ENCODE assay signal across 26 cellular contexts in genomic region chr22:44453441-44454112, GRCh38. TPM values are rescaled to one million over a fixed set of nuclear protein-coding genes. Genes with fewer than 3 reads are reported as not detected.
DNase-seq lines count a peak whose midpoint lies in the region; ATAC-seq and TF ChIP-seq lines count a peak whose summit lies in the region.
"Had no signal": no experiment of that assay in that cellular context is flagged by ENCODE, and none has a peak within 500 bp of the region (broad histone marks: within the 10 kb centered on the region; RNA-seq: fewer than 3 reads in every experiment).

No MANE protein-coding gene starts in this region.

- no peaks in the 10 kb centered on the region for H3K27me3 Mint-ChIP-seq in T-cell
- H3K27me3 Mint-ChIP-seq in type B pancreatic cell: no peaks in the 10 kb centered on the region
- peaks cover 7% of the 10 kb centered on the region for H3K27me3 Mint-ChIP-seq in mesothelial cell of epicardium (ENCODE audit: low read depth)
- H3K27me3 Mint-ChIP-seq: natural killer cell treated with Interleukin-12 subunit alpha and Interleukin-12 subunit beta and Interleukin-15 and Interleukin-18, amount 100 ng/mL, for 72 hours; stimulated activated naive CD8-positive, alpha-beta T cell treated with anti-CD3 and anti-CD28 coated beads, Interleukin-15, Interleukin-2, amounts not matched to agents 100 ng/mL and 50 ng/mL, for 24 hours had no signal

- POLR2A ChIA-PET in T-cell (lab: Charles Lee): no interaction called here

- ATAC-seq in T-cell (replicated peaks in 1 of 4) (no peak), HG02571 (IDR thresholded peaks at IDR 0.05; ENCODE audit: unreplicated experiment) (no peak), GM19324 (IDR thresholded peaks at IDR 0.05; ENCODE audit: low FRiP score, unreplicated experiment) (no peak)
- ATAC-seq: A549; heart right ventricle; lower lobe of right lung; natural killer cell treated with Interleukin-12 subunit alpha and Interleukin-12 subunit beta and Interleukin-15 and Interleukin-18, amount 100 ng/mL, for 72 hours; Right ventricle myocardium inferior had no signal

- H3K27ac Mint-ChIP-seq in T-cell (peak overlapping the region; percentile 43 to 97), type B pancreatic cell (no peak overlapping the region), mesothelial cell of epicardium (no peak overlapping the region)
- H3K27ac Mint-ChIP-seq: natural killer cell treated with Interleukin-12 subunit alpha and Interleukin-12 subunit beta and Interleukin-15 and Interleukin-18, amount 100 ng/mL, for 72 hours had no signal

- CTCF ChIA-PET in T-cell (lab: Charles Lee): interaction anchor here in 1 of 2 donors (0.8 kb wide), 1 partner anchor 22 kb away, joined by 3 read pairs; no protein-coding TSS in a partner anchor

- H3K9me3 Mint-ChIP-seq in T-cell (no peaks in the 10 kb centered on the region), type B pancreatic cell (no peaks in the 10 kb centered on the region), mesothelial cell of epicardium (no peaks in the 10 kb centered on the region)
- H3K9me3 Mint-ChIP-seq: natural killer cell treated with Interleukin-12 subunit alpha and Interleukin-12 subunit beta and Interleukin-15 and Interleukin-18, amount 100 ng/mL, for 72 hours had no signal

- TF ChIP-seq CTCF in type B pancreatic cell (conservative IDR thresholded peaks at IDR 0.05): no peak
- no peak for TF ChIP-seq CTCF in mesothelial cell of epicardium (IDR thresholded peaks at IDR 0.05; ENCODE audit: unreplicated experiment)

- H3K36me3 Mint-ChIP-seq in T-cell (no peaks in the 10 kb centered on the region), type B pancreatic cell (no peaks in the 10 kb centered on the region), mesothelial cell of epicardium (no peaks in the 10 kb centered on the region)
- H3K36me3 Mint-ChIP-seq: natural killer cell treated with Interleukin-12 subunit alpha and Interleukin-12 subunit beta and Interleukin-15 and Interleukin-18, amount 100 ng/mL, for 72 hours had no signal

- peaks cover 19 to 51% (median 42%) of the 10 kb centered on the region in 3 donors for H3K4me1 Mint-ChIP-seq in T-cell
- H3K4me1 Mint-ChIP-seq in type B pancreatic cell (ENCODE audit: unreplicated experiment): no peaks in the 10 kb centered on the region
- H3K4me1 Mint-ChIP-seq in mesothelial cell of epicardium: no peaks in the 10 kb centered on the region

- H3K4me3 Mint-ChIP-seq in T-cell: no peak overlapping the region
- no peak overlapping the region for H3K4me3 Mint-ChIP-seq in type B pancreatic cell
- no peak overlapping the region for H3K4me3 Mint-ChIP-seq in mesothelial cell of epicardium
- H3K4me3 Mint-ChIP-seq: stimulated activated naive CD8-positive, alpha-beta T cell treated with anti-CD3 and anti-CD28 coated beads, Interleukin-15, Interleukin-2, amounts not matched to agents 100 ng/mL and 50 ng/mL, for 24 hours had no signal

- DNase-seq in activated effector memory CD4-positive, alpha-beta T cell treated with anti-CD3 and anti-CD28 coated beads, Interleukin-2, amount 50 U/mL, for 16 hours: peak; percentile 28
- no peak for DNase-seq in activated effector memory CD4-positive, alpha-beta T cell treated with Interleukin-2 at 50 U/mL for 16 hours
- DNase-seq in T-cell: peak in 1 of 34 experiments; percentile 11
- DNase-seq in foreskin melanocyte: peak; percentile 16
- DNase-seq in type B pancreatic cell (ENCODE audit: extremely low spot score, unreplicated experiment): peak; percentile 54
- DNase-seq in mesothelial cell of epicardium (ENCODE audit: low spot score in 2 of 2, unreplicated experiment in 2 of 2): no peak
- DNase-seq: activated CD4-positive, alpha-beta T cell treated with anti-CD3 and anti-CD28 coated beads for 4 hours; activated naive CD4-positive, alpha-beta T cell treated with Interleukin-2 at 50 U/mL for 16 hours; AML-193; central memory CD4-positive, alpha-beta T cell; dermis blood vessel endothelial cell; HCEC 1CT; heart right ventricle; Karpas-422; lower lobe of right lung; NCI-H1417; NCI-H2029; NCI-H2227 treated with DMSO at 0.1 percent for 48 hours; NK-92 treated with Interleukin-12 subunit alpha and Interleukin-12 subunit beta, amount 100 ng/mL, for 24 hours; stimulated activated CD4-positive, alpha-beta T cell treated with anti-CD3 and anti-CD28 coated beads, Interleukin-1b, Interleukin-23, amount 100 ng/mL, for 48 hours had no signal

RNA-seq across cellular contexts. Expression of gene RTL6, which starts 44.5 kb away (rescaled TPM):
- total RNA-seq in T-cell (10 to 100 TPM in 4 of 5 donors, 1 to 10 TPM in 1; 8.9 to 27.9 (median 23.8) TPM), type B pancreatic cell (ENCODE audit: low replicate concordance) (43.6 and 44.6 TPM in 2 replicates), mesothelial cell of epicardium (47.5 to 48.3 TPM (median 47.6 TPM) in 3 replicates)

Comparison
In these comparisons a context has a peak if more than half of its experiments do, and no peak if none do; other contexts are left out.
1. DNase-seq: peak in activated effector memory CD4-positive, alpha-beta T cell treated with anti-CD3 and anti-CD28 coated beads, Interleukin-2, amount 50 U/mL, for 16 hours (single experiment), foreskin melanocyte (single experiment) and type B pancreatic cell (single experiment); none in activated effector memory CD4-positive, alpha-beta T cell treated with Interleukin-2 at 50 U/mL for 16 hours (single experiment) and mesothelial cell of epicardium (0 of 2).
2. H3K27ac Mint-ChIP-seq: peak in T-cell (2 of 2); none in type B pancreatic cell (single experiment) and mesothelial cell of epicardium (single experiment).